Comparison of ENCODE assay signal across 14 cellular contexts in the genomic region with DNA sequence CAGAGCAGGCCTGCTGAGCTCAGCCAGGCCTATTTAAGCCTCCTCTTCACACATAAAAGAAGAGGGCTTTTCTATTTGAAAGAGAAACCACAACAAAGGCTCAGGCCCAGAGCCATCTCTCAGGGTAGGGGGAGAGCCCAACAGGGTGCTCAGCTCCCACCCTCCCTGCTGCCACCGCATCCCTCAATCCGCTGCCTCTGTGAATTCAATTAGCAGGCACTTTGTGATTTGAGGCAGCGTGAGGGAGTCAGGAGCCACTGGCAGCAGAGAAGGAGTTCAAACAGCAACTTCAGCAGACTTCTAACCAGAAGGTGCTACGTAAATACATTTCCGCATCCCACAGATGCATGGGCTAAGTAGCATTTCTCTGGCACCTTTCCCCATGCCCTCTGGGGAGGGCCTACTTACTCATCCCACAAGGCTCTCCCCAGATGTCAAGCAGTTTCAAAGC.
DNase-seq lines count a peak whose midpoint lies in the region; ATAC-seq and TF ChIP-seq lines count a peak whose summit lies in the region.
"Had no signal": no experiment of that assay in that cellular context is flagged by ENCODE, and none has a peak within 500 bp of the region (broad histone marks: within the 10 kb centered on the region; RNA-seq: fewer than 3 reads in every experiment).

No MANE protein-coding gene starts in this region.

- H3K36me3 Mint-ChIP-seq in nephron progenitor cell (ENCODE audit: low read depth): peaks cover 44% of the 10 kb centered on the region

- no peak overlapping the region for H3K4me3 Mint-ChIP-seq in nephron progenitor cell
- H3K4me3 Mint-ChIP-seq: activated T-helper 17 cell treated with anti-CD3 and anti-CD28 coated beads, Interleukin-2, amount 50 U/mL, for 72 hours; T-helper 2 cell treated with Interferon-gamma antibody and Interleukin-4, amounts not matched to agents 5 μg/mL and 100 μg/mL, for 36 hours had no signal

- peaks cover 5% of the 10 kb centered on the region for H3K27me3 Mint-ChIP-seq in nephron progenitor cell (ENCODE audit: low read depth, poor library complexity)
- H3K27me3 Mint-ChIP-seq: activated T-helper 17 cell treated with anti-CD3 and anti-CD28 coated beads, Interleukin-2, amount 50 U/mL, for 72 hours had no signal

- H3K9me3 Mint-ChIP-seq in nephron progenitor cell: peaks cover 4% of the 10 kb centered on the region
- H3K9me3 Mint-ChIP-seq: activated T-helper 17 cell treated with anti-CD3 and anti-CD28 coated beads, Interleukin-2, amount 50 U/mL, for 72 hours had no signal

- no peaks in the 10 kb centered on the region for H3K36me3 ChIP-seq in HUES48 (ENCODE audit: control insufficient read depth, insufficient read depth, low read length)

- H3K4me3 ChIP-seq in HUES48 (ENCODE audit: low read depth, low read length): no peak overlapping the region
- H3K4me3 ChIP-seq: smooth muscle cell had no signal

- peak overlapping the region; percentile 57 for H3K27ac ChIP-seq in HUES48 (ENCODE audit: low read depth, low read length)

- H3K9me3 ChIP-seq in HUES48 (ENCODE audit: control insufficient read depth, insufficient read depth, low read length): no peaks in the 10 kb centered on the region

- peak overlapping the region; percentile 58 for H3K27ac Mint-ChIP-seq in nephron progenitor cell
- H3K27ac Mint-ChIP-seq: activated T-helper 17 cell treated with anti-CD3 and anti-CD28 coated beads, Interleukin-2, amount 50 U/mL, for 72 hours; T-helper 2 cell treated with Interferon-gamma antibody and Interleukin-4, amounts not matched to agents 5 μg/mL and 100 μg/mL, for 36 hours had no signal

- no peaks in the 10 kb centered on the region for H3K27me3 ChIP-seq in HUES48 (ENCODE audit: control insufficient read depth, insufficient read depth, low read length)

- TF ChIP-seq CTCF in nephron progenitor cell (IDR thresholded peaks at IDR 0.05): no peak

- ATAC-seq in HG03521 (IDR thresholded peaks at IDR 0.05; ENCODE audit: unreplicated experiment): no peak
- ATAC-seq: activated T-helper 17 cell treated with anti-CD3 and anti-CD28 coated beads, Interleukin-2, amount 50 U/mL, for 72 hours had no signal

- no peak overlapping the region for H3K9ac ChIP-seq in HUES48 (ENCODE audit: low read depth, low read length)

- H3K4me1 ChIP-seq in HUES48 (ENCODE audit: control insufficient read depth, insufficient read depth, low read length): peaks cover 9% of the 10 kb centered on the region; the same call in 1 of the 2 replicates

- H3K4me1 Mint-ChIP-seq in nephron progenitor cell: peaks cover 44% of the 10 kb centered on the region

- DNase-seq in DMS 273 treated with DMSO at 0.1 percent for 48 hours (lab: John Stamatoyannopoulos, UW) (peak; percentile 60), astrocyte of the hippocampus (ENCODE audit: low read depth, low spot score) (peak; percentile 84), nephron progenitor cell (no peak), medulla oblongata (ENCODE audit: extremely low spot score) (no peak)
- DNase-seq in activated CD8-positive, alpha-beta memory T cell treated with anti-CD3 and anti-CD28 coated beads for 24 hours: no peak
- DNase-seq: activated CD4-positive, alpha-beta T cell treated with anti-CD3 and anti-CD28 coated beads, Interleukin-2, amount 50 U/mL, for 4 hours; KBM-7; nucleus accumbens; RPMI8226 had no signal

Comparison
In these comparisons a context has a peak if more than half of its experiments do, and no peak if none do; other contexts are left out.
1. DNase-seq: peak in DMS 273 treated with DMSO at 0.1 percent for 48 hours (single experiment) and astrocyte of the hippocampus (single experiment); none in nephron progenitor cell (single experiment), medulla oblongata (single experiment) and activated CD8-positive, alpha-beta memory T cell treated with anti-CD3 and anti-CD28 coated beads for 24 hours (single experiment).